In genomic region chr11:28756977-28757376, GRCh38 we compare ENCODE assay signal across 1 cellular context.
TF ChIP-seq lines count a peak whose summit lies in the region.

No MANE protein-coding gene starts in this region.

TF ChIP-seq in A549, 52 proteins besides CTCF, POLR2A, EP300 and RAD21 (continued from another document):
- TF ChIP-seq MAX (IDR thresholded peaks at IDR 0.05) (peak; percentile 34; the same call in 1 of the 2 replicates), HMGXB4 (CRISPR knock-in tag; IDR thresholded peaks at IDR 0.05; ENCODE audit: borderline replicate concordance) (no peak), BCL3 (IDR thresholded peaks at IDR 0.05) (no peak)
